8 cellular contexts compared by ENCODE assay signal in the genomic region with DNA sequence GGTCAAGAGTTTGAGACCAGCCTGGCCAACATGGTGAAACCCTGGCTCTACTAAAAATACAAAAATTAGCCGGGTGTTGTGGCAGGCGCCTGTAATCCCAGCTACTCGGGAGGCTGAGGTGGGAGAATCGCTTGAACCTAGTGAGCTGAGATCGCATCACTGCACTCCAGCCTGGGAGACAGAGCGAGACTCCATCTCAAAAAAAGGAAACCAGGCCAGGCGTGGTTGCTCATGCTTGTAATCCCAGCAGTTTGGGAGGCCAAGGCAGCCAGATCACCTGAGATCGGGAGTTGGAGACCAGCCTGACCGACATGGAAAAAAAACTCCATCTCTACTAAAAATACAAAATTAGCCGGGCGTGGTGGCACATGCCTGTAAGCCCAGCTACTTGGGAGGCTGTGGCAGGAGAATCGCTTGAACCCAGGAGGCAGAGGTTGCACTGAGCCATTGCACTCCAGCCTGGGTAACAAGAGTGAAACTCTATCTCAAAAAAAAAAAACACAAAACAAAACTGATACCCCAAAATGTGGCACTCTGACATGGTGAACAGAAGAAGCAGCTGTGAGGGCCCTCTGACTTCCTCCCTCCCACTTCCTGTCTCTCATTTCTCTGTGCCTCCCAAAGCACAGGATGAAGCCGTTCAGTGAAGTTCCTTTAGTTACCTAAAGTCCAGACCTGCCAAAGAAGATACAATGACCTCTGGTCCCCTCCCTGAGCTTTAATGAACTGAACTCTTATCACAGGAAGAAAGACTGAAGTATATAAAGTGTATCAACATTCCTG.
DNase-seq lines count a peak whose midpoint lies in the region; ATAC-seq, FAIRE-seq and TF ChIP-seq lines count a peak whose summit lies in the region.
"Not testable (repeated sequence)": the region's sequence is repeated elsewhere in the genome, so short reads cannot be mapped to it uniquely, and the experiment has no call there.

No MANE protein-coding gene starts in this region.

- 89% methylated on average over 13 of the region's 13 CpGs for WGBS in HepG2 (ENCODE audit: low lambda C conversion rate)

- H3K9me3 ChIP-seq in Caco-2; OCI-LY1 (ENCODE audit: low read length): not testable (repeated sequence)
- H3K9me3 ChIP-seq in HepG2 (ENCODE audit: low read length), result peaks cover 19% of the 10 kb centered on the region

- not testable (repeated sequence) for H3K4me2 ChIP-seq in OCI-LY1 (ENCODE audit: low read length)
- peak overlapping the region; percentile 9 for H3K4me2 ChIP-seq in HepG2 (ENCODE audit: low read depth, low read length)

- TF ChIP-seq EP300 in HepG2 (IDR thresholded peaks at IDR 0.05; ENCODE audit: low read depth in 2 of 2, low read length in 2 of 2); HepG2 (CRISPR knock-in tag; IDR thresholded peaks at IDR 0.05; ENCODE audit: borderline replicate concordance): not testable (repeated sequence)

- not testable (repeated sequence) for BruUV-seq in Caco-2 (replicated peaks; lab: Mats Ljungman, UMichigan); HepG2 (replicated peaks; lab: Mats Ljungman, UMichigan)

- peak overlapping the region; percentile 12 for H3K27ac Mint-ChIP-seq in Caco-2 (ENCODE audit: unreplicated experiment)
- peak overlapping the region; percentile 58 for H3K27ac Mint-ChIP-seq in activated CD8-positive, alpha-beta T cell treated with anti-CD3 and anti-CD28 coated beads, Interleukin-2, amount 10 ng/mL, durations not matched to agents 7 days and 5 days

- H2AFZ ChIP-seq in OCI-LY1 (ENCODE audit: low read length), result peak overlapping the region; percentile 35
- H2AFZ ChIP-seq in HepG2 (ENCODE audit: low read length), result not testable (repeated sequence)

- intact Hi-C loops in Caco-2 (cut with micrococcal nuclease; ENCODE audit: unreplicated experiment); HepG2 (cut with micrococcal nuclease; ENCODE audit: unreplicated experiment): not testable (repeated sequence)

- not testable (repeated sequence) for TF ChIP-seq CTCF in Caco-2 (IDR thresholded peaks at IDR 0.05; ENCODE audit: insufficient read depth in 1 of 2, low read depth in 1 of 2, low read length in 1 of 2, severe bottlenecking in 1 of 2, unreplicated experiment in 1 of 2); OCI-LY1 (IDR thresholded peaks at IDR 0.05; ENCODE audit: low read length); HepG2 (CRISPR knock-in tag; IDR thresholded peaks at IDR 0.05)

- H3K4me1 ChIP-seq in Caco-2, result not testable (repeated sequence)
- H3K4me1 ChIP-seq in OCI-LY1 (ENCODE audit: insufficient read depth, low read length, severe bottlenecking) (peaks cover 10% of the 10 kb centered on the region), HepG2 (ENCODE audit: insufficient read depth, low read length) (peaks cover 59% of the 10 kb centered on the region)

- not testable (repeated sequence) for H4K20me1 ChIP-seq in OCI-LY1 (ENCODE audit: insufficient read depth, low read length); HepG2 (ENCODE audit: insufficient read depth, low read length)

- in situ Hi-C loops in HepG2 (cut with HindIII; ENCODE audit: extremely low pct_ligation_motif_present, low pct_unique_long_range_greater_than_20kb), result not testable (repeated sequence)

- ATAC-seq in GM18873 (IDR thresholded peaks at IDR 0.05; ENCODE audit: low FRiP score, unreplicated experiment) (peak; percentile 89), GM21367 (IDR thresholded peaks at IDR 0.05; ENCODE audit: unreplicated experiment) (peak; percentile 91), HG02759 (IDR thresholded peaks at IDR 0.05; ENCODE audit: unreplicated experiment) (peak; percentile 69), HG03342 (IDR thresholded peaks at IDR 0.05; ENCODE audit: unreplicated experiment) (peak; percentile 73), HepG2 (peak; percentile 19; the same call in 1 of the 3 replicates)
- ATAC-seq in activated CD8-positive, alpha-beta T cell treated with anti-CD3 and anti-CD28 coated beads, Interleukin-2, amount 10 ng/mL, durations not matched to agents 7 days and 5 days, result peak; percentile 60

- H3K9ac ChIP-seq in OCI-LY1 (ENCODE audit: low read length); HepG2 (ENCODE audit: insufficient read depth, low read depth, low read length): not testable (repeated sequence)

- not testable (repeated sequence) for H3K36me3 Mint-ChIP-seq in Caco-2 (ENCODE audit: insufficient read depth, unreplicated experiment)
- peaks cover 12% of the 10 kb centered on the region for H3K36me3 Mint-ChIP-seq in activated CD8-positive, alpha-beta T cell treated with anti-CD3 and anti-CD28 coated beads, Interleukin-2, amount 10 ng/mL, durations not matched to agents 7 days and 5 days (ENCODE audit: low read depth)

- POLR2A ChIA-PET in Caco-2 (lab: Charles Lee); HepG2 (lab: Yijun Ruan, JAX): not testable (repeated sequence)
- POLR2A ChIA-PET in activated CD8-positive, alpha-beta T cell treated with anti-CD3 and anti-CD28 coated beads, Interleukin-2, amount 10 ng/mL, durations not matched to agents 7 days and 5 days (lab: Charles Lee), result interaction anchor here (0.7 kb wide), 1 partner anchor 193 kb away, joined by 3 read pairs; no protein-coding TSS in a partner anchor

- not testable (repeated sequence) for TF ChIP-seq RAD21 in HepG2 (CRISPR knock-in tag; IDR thresholded peaks at IDR 0.05)

- not testable (repeated sequence) for H3F3A ChIP-seq in OCI-LY1 (ENCODE audit: insufficient read depth, low read length)

- not testable (repeated sequence) for H3K4me3 ChIP-seq in Caco-2 (ENCODE audit: low read depth, low read length); OCI-LY1 (ENCODE audit: low read depth, low read length, poor library complexity, severe bottlenecking); HepG2 (replicated peaks in 1 of 3; ENCODE audit: insufficient read depth in 1 of 3, low read depth in 2 of 3, low read length in 3 of 3)

- H3K36me3 ChIP-seq in Caco-2 (ENCODE audit: control insufficient read depth, insufficient read depth, low read length); OCI-LY1 (ENCODE audit: insufficient read depth, low read length); HepG2 (replicated peaks in 1 of 2; ENCODE audit: control insufficient read depth in 1 of 2, insufficient read depth in 2 of 2, low read length in 2 of 2): not testable (repeated sequence)

- FAIRE-seq in HepG2 (lab: Jason Lieb, UNC), result not testable (repeated sequence)

- H3K27me3 ChIP-seq in Caco-2 (replicated peaks; ENCODE audit: control insufficient read depth, insufficient read depth, low read length); OCI-LY1 (ENCODE audit: insufficient read depth, low read length); HepG2 (ENCODE audit: control insufficient read depth in 1 of 2, insufficient read depth in 2 of 2, low read length in 2 of 2): not testable (repeated sequence)

- H3K79me2 ChIP-seq in OCI-LY1 (ENCODE audit: insufficient read depth, low read length); HepG2 (ENCODE audit: insufficient read depth, low read length): not testable (repeated sequence)

- not testable (repeated sequence) for H3K9me3 Mint-ChIP-seq in Caco-2 (ENCODE audit: unreplicated experiment)
- H3K9me3 Mint-ChIP-seq in activated CD8-positive, alpha-beta T cell treated with anti-CD3 and anti-CD28 coated beads, Interleukin-2, amount 10 ng/mL, durations not matched to agents 7 days and 5 days (ENCODE audit: insufficient read depth), result peaks cover 14% of the 10 kb centered on the region

- not testable (repeated sequence) for H3K27me3 Mint-ChIP-seq in Caco-2 (ENCODE audit: insufficient read depth, unreplicated experiment); activated CD8-positive, alpha-beta T cell treated with anti-CD3 and anti-CD28 coated beads, Interleukin-2, amount 10 ng/mL, durations not matched to agents 7 days and 5 days (ENCODE audit: low read depth)

- H3K4me3 Mint-ChIP-seq in Caco-2 (ENCODE audit: unreplicated experiment); activated CD8-positive, alpha-beta T cell treated with anti-CD3 and anti-CD28 coated beads, Interleukin-2, amount 10 ng/mL, durations not matched to agents 7 days and 5 days: not testable (repeated sequence)

- CTCF ChIA-PET in Caco-2 (lab: Charles Lee); HepG2 (lab: Yijun Ruan, JAX; ENCODE audit: low intra/inter-chr PET ratio, low total read pairs): not testable (repeated sequence)
- CTCF ChIA-PET in activated CD8-positive, alpha-beta T cell treated with anti-CD3 and anti-CD28 coated beads, Interleukin-2, amount 10 ng/mL, durations not matched to agents 7 days and 5 days (lab: Charles Lee), result interaction anchor here (1.1 to 1.2 kb wide), 2 partner anchors 19 to 234 kb away, joined by 3 to 4 read pairs; no protein-coding TSS in a partner anchor

- H3K4me1 Mint-ChIP-seq in Caco-2 (ENCODE audit: low read depth, unreplicated experiment), result not testable (repeated sequence)
- H3K4me1 Mint-ChIP-seq in activated CD8-positive, alpha-beta T cell treated with anti-CD3 and anti-CD28 coated beads, Interleukin-2, amount 10 ng/mL, durations not matched to agents 7 days and 5 days (ENCODE audit: low read depth), result peaks cover 12% of the 10 kb centered on the region

- H3K9me2 ChIP-seq in OCI-LY1 (ENCODE audit: low read depth, low read length), result not testable (repeated sequence)

- not testable (repeated sequence) for DNase-seq in Caco-2; HepG2 (ENCODE audit: low spot score)
- peak; percentile 39 for DNase-seq in activated CD8-positive, alpha-beta T cell treated with anti-CD3 and anti-CD28 coated beads, Interleukin-2, amount 10 ng/mL, durations not matched to agents 7 days and 5 days

- TF ChIP-seq POLR2A in HepG2 (IDR thresholded peaks at IDR 0.05; ENCODE audit: insufficient read depth in 1 of 2, low read depth in 2 of 2, low read length in 2 of 2), result not testable (repeated sequence)

- peak overlapping the region; percentile 20 for H3K27ac ChIP-seq in OCI-LY1 (ENCODE audit: low read depth, low read length, poor library complexity, severe bottlenecking)
- not testable (repeated sequence) for H3K27ac ChIP-seq in HepG2 (ENCODE audit: extremely low read length, insufficient read depth, low read length)

TF ChIP-seq in HepG2, 621 proteins besides CTCF, POLR2A, EP300 and RAD21 (continues in another document):
- peak; percentile 16; the same call in 1 of the 2 replicates for TF ChIP-seq ZBTB38 (CRISPR knock-in tag; IDR thresholded peaks at IDR 0.05)

Comparison
In these comparisons a context has a peak if more than half of its experiments do, and no peak if none do; other contexts are left out.
1. ATAC-seq: peak in every context shown above with its lines; median percentile 91 in GM21367; 89 in GM18873; 73 in HG03342; 69 in HG02759; 60 in activated CD8-positive, alpha-beta T cell treated with anti-CD3 and anti-CD28 coated beads, Interleukin-2, amount 10 ng/mL, durations not matched to agents 7 days and 5 days; 19 in HepG2.